Comparison of ENCODE assay signal across 11 cellular contexts in genomic region chr15:91135201-91136130, GRCh38.
DNase-seq lines count a peak whose midpoint lies in the region; ATAC-seq lines count a peak whose summit lies in the region.
"Had no signal": no experiment of that assay in that cellular context is flagged by ENCODE, and none has a peak within 500 bp of the region (broad histone marks: within the 10 kb centered on the region; RNA-seq: fewer than 3 reads in every experiment).

No MANE protein-coding gene starts in this region.

- H3K36me3 ChIP-seq in effector memory CD4-positive, alpha-beta T cell (ENCODE audit: control insufficient read depth, insufficient read depth, low read length), result no peaks in the 10 kb centered on the region

- H3K27ac ChIP-seq in effector memory CD4-positive, alpha-beta T cell (ENCODE audit: insufficient read depth, low read length, poor library complexity, severe bottlenecking), result no peak overlapping the region

- no peak overlapping the region for H3K4me3 ChIP-seq in effector memory CD4-positive, alpha-beta T cell (ENCODE audit: insufficient read depth, low read depth, low read length, poor library complexity, severe bottlenecking)

- no peaks in the 10 kb centered on the region for H3K9me3 ChIP-seq in effector memory CD4-positive, alpha-beta T cell (ENCODE audit: control insufficient read depth, low read length)

- H3K27me3 ChIP-seq in effector memory CD4-positive, alpha-beta T cell (replicated peaks; ENCODE audit: control insufficient read depth, insufficient read depth, low read length, poor library complexity, severe bottlenecking), result peaks cover 3% of the 10 kb centered on the region

- ATAC-seq in GM18519 (IDR thresholded peaks at IDR 0.05; ENCODE audit: low FRiP score, unreplicated experiment) (peak; percentile 92), GM21447 (IDR thresholded peaks at IDR 0.05; ENCODE audit: unreplicated experiment) (peak; percentile 76), HG03095 (IDR thresholded peaks at IDR 0.05; ENCODE audit: unreplicated experiment) (peak; percentile 85)

- no peaks in the 10 kb centered on the region for H3K4me1 ChIP-seq in effector memory CD4-positive, alpha-beta T cell (ENCODE audit: control insufficient read depth, insufficient read depth, low read length, poor library complexity, severe bottlenecking)

- DNase-seq in SKM-1 (lab: John Stamatoyannopoulos, UW; ENCODE audit: unreplicated experiment), result peak; percentile 7
- no peak for DNase-seq in effector memory CD4-positive, alpha-beta T cell
- DNase-seq in activated T-cell treated with anti-CD3 and anti-CD28 coated beads, Interleukin-2, amount 50 U/mL, for 48 hours, result no peak
- DNase-seq in iPS-NIHi11 (ENCODE audit: low spot score), result no peak
- DNase-seq in NCI-H446 (lab: John Stamatoyannopoulos, UW), result no peak
- DNase-seq: CD4-positive, CD25-positive, alpha-beta regulatory T cell; NCI-H2171; stimulated activated naive CD4-positive, alpha-beta T cell had no signal
